In genomic region chr1:25572708-25573590, GRCh38 we compare ENCODE assay signal across 7 cellular contexts. TPM values are rescaled to one million over a fixed set of nuclear protein-coding genes. Genes with fewer than 3 reads are reported as not detected.
A peak's percentile ranks its signal among the peaks of the same experiment; 100 is the strongest.
DNase-seq lines count a peak whose midpoint lies in the region; ATAC-seq and TF ChIP-seq lines count a peak whose summit lies in the region.

No MANE protein-coding gene starts in this region.

- CTCF ChIA-PET in naive thymus-derived CD4-positive, alpha-beta T cell (lab: Charles Lee), result interaction anchor here (0.5 to 2.4 kb wide), 20 partner anchors 8 to 446 kb away, joined by 3 to 13 read pairs (median 3); no protein-coding TSS in a partner anchor

- H3K9me3 ChIP-seq in MG63, result no peaks in the 10 kb centered on the region
- no peaks in the 10 kb centered on the region for H3K9me3 ChIP-seq in naive thymus-derived CD4-positive, alpha-beta T cell (ENCODE audit: control insufficient read depth in 2 of 3, low read length in 3 of 3)

- peaks cover 1% of the 10 kb centered on the region for H3K36me3 Mint-ChIP-seq in activated CD4-positive, alpha-beta T cell treated with anti-CD3 and anti-CD28 coated beads, Interleukin-2, amount 10 ng/mL, durations not matched to agents 24 days and 14 days (ENCODE audit: low read depth)
- peaks cover 2 to 8% (median 4%) of the 10 kb centered on the region in 5 donors for H3K36me3 Mint-ChIP-seq in naive thymus-derived CD4-positive, alpha-beta T cell

- H3K4me3 ChIP-seq in GM06990 (replicated peaks; ENCODE audit: low read depth, low read length) (no peak overlapping the region), MG63 (no peak overlapping the region)
- no peak overlapping the region for H3K4me3 ChIP-seq in naive thymus-derived CD4-positive, alpha-beta T cell (ENCODE audit: low read length)

- intact Hi-C loops in activated CD4-positive, alpha-beta T cell treated with anti-CD3 and anti-CD28 coated beads, Interleukin-2, amount 10 ng/mL, durations not matched to agents 24 days and 14 days (cut with micrococcal nuclease), result no loop called here
- intact Hi-C loops in naive thymus-derived CD4-positive, alpha-beta T cell (cut with micrococcal nuclease), result no loop called here

- H3K27ac Mint-ChIP-seq in activated CD4-positive, alpha-beta T cell treated with anti-CD3 and anti-CD28 coated beads, Interleukin-2, amount 10 ng/mL, durations not matched to agents 24 days and 14 days, result no peak overlapping the region
- H3K27ac Mint-ChIP-seq in naive thymus-derived CD4-positive, alpha-beta T cell, result peak overlapping the region in 8 of 9 donors; percentile 71 to 92 (median 79)

- H3K27ac ChIP-seq in naive thymus-derived CD4-positive, alpha-beta T cell (ENCODE audit: low read depth, low read length), result peak overlapping the region; percentile 24

- no peaks in the 10 kb centered on the region for H3K9me3 Mint-ChIP-seq in activated CD4-positive, alpha-beta T cell treated with anti-CD3 and anti-CD28 coated beads, Interleukin-2, amount 10 ng/mL, durations not matched to agents 24 days and 14 days
- no peaks in the 10 kb centered on the region for H3K9me3 Mint-ChIP-seq in naive thymus-derived CD4-positive, alpha-beta T cell

- no peaks in the 10 kb centered on the region; the same call in 1 of the 2 replicates for H3K27me3 ChIP-seq in GM06990 (replicated peaks; ENCODE audit: control insufficient read depth, insufficient read depth, low read length)
- H3K27me3 ChIP-seq in MG63, result no peaks in the 10 kb centered on the region
- H3K27me3 ChIP-seq in naive thymus-derived CD4-positive, alpha-beta T cell (ENCODE audit: control insufficient read depth in 2 of 2, insufficient read depth in 2 of 2, low read length in 2 of 2), result no peaks in the 10 kb centered on the region

- ATAC-seq in naive thymus-derived CD4-positive, alpha-beta T cell, result peak; percentile 80

- peaks cover 3% of the 10 kb centered on the region for H3K27me3 Mint-ChIP-seq in activated CD4-positive, alpha-beta T cell treated with anti-CD3 and anti-CD28 coated beads, Interleukin-2, amount 10 ng/mL, durations not matched to agents 24 days and 14 days
- no peaks in the 10 kb centered on the region for H3K27me3 Mint-ChIP-seq in naive thymus-derived CD4-positive, alpha-beta T cell

- no peak overlapping the region for H3K4me3 Mint-ChIP-seq in activated CD4-positive, alpha-beta T cell treated with anti-CD3 and anti-CD28 coated beads, Interleukin-2, amount 10 ng/mL, durations not matched to agents 24 days and 14 days
- H3K4me3 Mint-ChIP-seq in naive thymus-derived CD4-positive, alpha-beta T cell, result peak overlapping the region in 7 of 10 donors; percentile 7 to 43 (median 29)

- no peaks in the 10 kb centered on the region for H3K36me3 ChIP-seq in GM06990 (ENCODE audit: control insufficient read depth, insufficient read depth, low read length)
- H3K36me3 ChIP-seq in MG63, result no peaks in the 10 kb centered on the region
- H3K36me3 ChIP-seq in naive thymus-derived CD4-positive, alpha-beta T cell (ENCODE audit: control insufficient read depth in 2 of 3, insufficient read depth in 3 of 3, low read length in 3 of 3), result peaks cover 0 to 20% (median 0%) of the 10 kb centered on the region in 3 experiments

- DNase-seq in GM06990 (ENCODE audit: extremely low read depth, insufficient read length) (no peak), MG63 (peak; percentile 39), NCI-H446 treated with DMSO at 0.1 percent for 48 hours (lab: John Stamatoyannopoulos, UW) (no peak), medulla oblongata (ENCODE audit: extremely low spot score) (no peak)
- DNase-seq in activated CD4-positive, alpha-beta T cell treated with anti-CD3 and anti-CD28 coated beads, Interleukin-2, amount 10 ng/mL, durations not matched to agents 24 days and 14 days, result peak; percentile 83
- peak; percentile 25 for DNase-seq in effector CD8-positive, alpha-beta T cell (lab: John Stamatoyannopoulos, UW)
- peak in 7 of 9 donors; percentile 42 to 54 (median 49) for DNase-seq in naive thymus-derived CD4-positive, alpha-beta T cell

- peaks cover 8 to 28% of the 10 kb centered on the region in 2 donors for H3K4me1 ChIP-seq in naive thymus-derived CD4-positive, alpha-beta T cell (ENCODE audit: control insufficient read depth in 2 of 2, insufficient read depth in 2 of 2, low read length in 2 of 2)

- POLR2A ChIA-PET in naive thymus-derived CD4-positive, alpha-beta T cell (lab: Charles Lee), result interaction anchor here (0.6 to 11.3 kb wide), 19 partner anchors 8 to 924 kb away, joined by 3 to 137 read pairs (median 3); no protein-coding TSS in a partner anchor

- H3K4me1 Mint-ChIP-seq in activated CD4-positive, alpha-beta T cell treated with anti-CD3 and anti-CD28 coated beads, Interleukin-2, amount 10 ng/mL, durations not matched to agents 24 days and 14 days, result peaks cover 4% of the 10 kb centered on the region
- peaks cover 11 to 73% (median 58%) of the 10 kb centered on the region in 7 donors for H3K4me1 Mint-ChIP-seq in naive thymus-derived CD4-positive, alpha-beta T cell

- TF ChIP-seq CTCF in GM06990 (IDR thresholded peaks at IDR 0.05; ENCODE audit: insufficient read depth, low read length, poor library complexity, severe bottlenecking), result peak; percentile 78

RNA-seq across cellular contexts. Expression of gene LDLRAP1, which starts 29.5 kb away (rescaled TPM):
- 7.8 and 13.3 TPM in 2 replicates for total RNA-seq in MG63 (2014; rRNA removed; shearing (Covaris generic); ENCODE audit: low replicate concordance)
- total RNA-seq in activated CD4-positive, alpha-beta T cell treated with anti-CD3 and anti-CD28 coated beads, Interleukin-2, amount 10 ng/mL, durations not matched to agents 24 days and 14 days, result 6.1 TPM in 2 replicates
- 100 to 1,000 TPM in 4 of 5 experiments, 10 to 100 TPM in 1; 28.1 to 364 (median 159) TPM for total RNA-seq in naive thymus-derived CD4-positive, alpha-beta T cell
- polyA plus RNA-seq in naive thymus-derived CD4-positive, alpha-beta T cell, result 100 to 1,000 TPM; 301 to 853 TPM

RNA-seq across cellular contexts. Expression of gene MAN1C1, which starts 43.6 kb away (rescaled TPM):
- 0.26 TPM in 1 of 2 replicates, not detected in the other for total RNA-seq in MG63 (2014; rRNA removed; shearing (Covaris generic); ENCODE audit: low replicate concordance)
- 2.2 and 2.9 TPM in 2 replicates for total RNA-seq in activated CD4-positive, alpha-beta T cell treated with anti-CD3 and anti-CD28 coated beads, Interleukin-2, amount 10 ng/mL, durations not matched to agents 24 days and 14 days
- total RNA-seq in naive thymus-derived CD4-positive, alpha-beta T cell, result 10 to 100 TPM; 28.8 to 85.5 (median 69.9) TPM
- 10 to 100 TPM; 16.0 to 30.4 TPM for polyA plus RNA-seq in naive thymus-derived CD4-positive, alpha-beta T cell

Comparison
In these comparisons a context has a peak if more than half of its experiments do, and no peak if none do; other contexts are left out.
1. DNase-seq: peak in MG63 (single experiment), activated CD4-positive, alpha-beta T cell treated with anti-CD3 and anti-CD28 coated beads, Interleukin-2, amount 10 ng/mL, durations not matched to agents 24 days and 14 days (single experiment), effector CD8-positive, alpha-beta T cell (single experiment) and naive thymus-derived CD4-positive, alpha-beta T cell (7 of 9); none in GM06990 (single experiment), NCI-H446 treated with DMSO at 0.1 percent for 48 hours (single experiment) and medulla oblongata (single experiment).